ENCODE assay signal across 1 cellular context in the genomic region with DNA sequence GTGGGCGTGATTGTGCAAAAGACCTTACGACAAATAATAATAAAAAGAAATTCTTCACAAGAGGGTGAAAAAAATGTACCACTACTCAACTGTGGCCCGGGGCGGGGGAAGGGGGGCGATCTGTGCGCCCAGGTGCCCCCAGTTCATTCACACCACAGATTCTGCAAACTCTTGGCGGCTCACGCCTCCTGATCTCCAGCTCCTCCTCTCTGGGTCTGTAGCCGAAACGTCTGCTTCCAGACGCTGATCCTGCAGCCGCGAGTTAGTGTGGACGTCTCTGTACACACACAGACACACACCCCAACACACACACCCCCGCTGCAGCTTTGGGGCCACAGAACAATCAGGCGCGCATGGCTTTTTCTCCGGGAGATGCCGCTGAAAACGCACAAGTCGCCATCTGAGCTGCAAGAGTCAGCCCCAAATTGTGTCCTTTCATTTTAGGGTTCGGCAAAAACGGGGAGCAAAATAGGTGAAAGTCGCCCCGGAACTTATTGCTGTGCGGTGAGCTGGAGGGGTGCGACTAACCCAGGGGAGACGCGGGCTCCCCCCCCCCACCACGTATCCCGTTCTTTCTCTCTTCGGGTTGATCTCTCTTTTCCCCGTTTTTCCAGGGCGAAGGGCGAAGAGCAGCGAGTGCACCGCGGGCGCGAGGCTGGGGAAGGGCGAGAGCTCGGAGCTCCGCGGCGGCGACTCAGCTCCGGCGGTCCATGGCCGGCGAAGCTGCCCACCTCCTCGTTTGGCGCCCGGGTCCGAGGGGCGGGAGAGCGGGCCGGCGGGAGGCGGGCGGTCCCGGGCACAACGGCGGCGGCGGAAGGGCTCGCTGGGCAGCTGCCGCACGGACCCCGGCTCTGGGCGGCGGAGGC.
TF ChIP-seq lines count a peak whose summit lies in the region.

No MANE protein-coding gene starts in this region.

TF ChIP-seq in H1, 55 proteins besides CTCF, POLR2A, EP300 and RAD21:
- TF ChIP-seq EZH2 (IDR thresholded peaks at IDR 0.05; ENCODE audit: low read depth, low read length, severe bottlenecking) (peak; percentile 75), YY1 (IDR thresholded peaks at IDR 0.05; ENCODE audit: low read depth, low read length) (0 out of 2 replicates have a peak, but pooled peaks have one; percentile 11), TBP (IDR thresholded peaks at IDR 0.05; ENCODE audit: low read depth, low read length) (peak; percentile 23; the same call in 1 of the 2 replicates), SUZ12 (IDR thresholded peaks at IDR 0.05; ENCODE audit: low read length) (peak; percentile 76), BACH1 (IDR thresholded peaks at IDR 0.05; ENCODE audit: low read length) (no peak), ZNF274 (IDR thresholded peaks at IDR 0.05; ENCODE audit: borderline replicate concordance, extremely low read depth, low read length) (no peak), CTBP2 (IDR thresholded peaks at IDR 0.05; ENCODE audit: borderline replicate concordance, insufficient read depth, insufficient read length, low read length) (no peak), KDM4A (IDR thresholded peaks at IDR 0.05; ENCODE audit: low read depth, low read length, severe bottlenecking) (peak; percentile 38)
- TF ChIP-seq, protein P1, sequence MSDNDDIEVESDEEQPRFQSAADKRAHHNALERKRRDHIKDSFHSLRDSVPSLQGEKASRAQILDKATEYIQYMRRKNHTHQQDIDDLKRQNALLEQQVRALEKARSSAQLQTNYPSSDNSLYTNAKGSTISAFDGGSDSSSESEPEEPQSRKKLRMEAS (IDR thresholded peaks at IDR 0.05), result 0 out of 2 replicates have a peak, but pooled peaks have one; percentile 17
